Comparison of ENCODE assay signal across 1 cellular context in the genomic region with DNA sequence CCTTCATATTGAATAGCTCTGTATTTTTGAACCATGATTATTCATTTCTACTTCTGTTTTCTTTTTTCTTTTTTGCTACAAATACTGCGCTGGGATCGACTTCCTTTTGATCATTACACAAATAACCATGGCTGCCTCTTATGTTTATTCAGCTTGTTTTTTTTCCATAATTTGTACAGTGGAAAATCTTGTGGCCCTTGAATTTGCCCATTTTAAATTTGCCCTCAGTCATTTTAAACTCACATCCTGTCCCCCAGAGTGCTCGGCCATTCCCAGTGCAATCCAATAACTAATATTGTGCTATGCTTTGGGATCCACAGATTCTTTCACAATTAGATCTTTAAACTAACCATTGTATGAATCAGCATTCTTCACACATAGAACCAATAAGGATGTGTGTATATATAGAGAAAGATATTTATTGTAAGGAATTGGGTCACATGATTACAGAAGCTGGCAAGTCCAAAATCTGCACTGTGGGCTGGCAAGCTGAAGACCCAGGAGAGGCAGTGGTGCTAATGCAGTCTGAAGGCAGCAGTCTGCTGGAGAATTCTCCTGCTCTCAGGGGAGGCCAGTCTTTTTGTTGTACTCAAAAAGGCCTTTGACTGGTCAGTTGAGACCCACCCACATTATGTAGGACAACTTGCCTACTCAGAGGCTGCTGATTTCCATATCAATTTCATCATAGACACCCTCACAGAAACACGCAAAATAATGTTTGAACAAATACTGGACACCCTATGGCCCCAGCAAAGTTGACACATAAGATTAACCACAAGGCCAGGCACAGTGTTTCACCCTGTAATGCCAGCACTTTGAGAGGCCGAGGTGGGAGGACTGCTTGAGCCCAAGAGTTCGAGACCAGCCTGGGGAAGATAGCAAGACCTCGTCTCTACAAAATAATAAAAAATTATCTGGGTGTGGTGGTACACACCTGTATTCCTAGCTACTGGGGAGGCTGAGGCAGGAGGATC.
TF ChIP-seq lines count a peak whose summit lies in the region.

No MANE protein-coding gene starts in this region.

TF ChIP-seq in HCT116, 20 proteins besides CTCF, POLR2A, EP300 and RAD21 (continued from another document):
- no peak for TF ChIP-seq TCF7L2 (IDR thresholded peaks at IDR 0.05; ENCODE audit: borderline replicate concordance, extremely low read depth, insufficient read depth, insufficient read length)
- TF ChIP-seq, protein P1, sequence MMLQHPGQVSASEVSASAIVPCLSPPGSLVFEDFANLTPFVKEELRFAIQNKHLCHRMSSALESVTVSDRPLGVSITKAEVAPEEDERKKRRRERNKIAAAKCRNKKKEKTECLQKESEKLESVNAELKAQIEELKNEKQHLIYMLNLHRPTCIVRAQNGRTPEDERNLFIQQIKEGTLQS (IDR thresholded peaks at IDR 0.05) = no peak
- TF ChIP-seq POLR2AphosphoS5 (IDR thresholded peaks at IDR 0.05; ENCODE audit: low read depth, low read length) = no peak
- TF ChIP-seq JUND (IDR thresholded peaks at IDR 0.05) = peak; percentile 22; the same call in 1 of the 2 replicates
